In genomic region chr7:108569381-108570145, GRCh38 we compare ENCODE assay signal across 1 cellular context.
TF ChIP-seq lines count a peak whose summit lies in the region.

Gene DNAJB9 (plus strand): TSS chr7:108569874. CDS start chr7:108571727, 1,853 bp downstream.
Gene THAP5 (minus strand): TSS chr7:108569706. CDS start chr7:108569569, 137 bp downstream.

TF ChIP-seq in K562, 482 proteins besides CTCF, POLR2A, EP300 and RAD21 (continued from another document and continues in another):
- TF ChIP-seq REST (CRISPR knock-in tag; IDR thresholded peaks at IDR 0.05; ENCODE audit: low read depth) (0 out of 2 replicates have a peak, but pooled peaks have one; percentile 38), ZNF699 (CRISPR knock-in tag; IDR thresholded peaks at IDR 0.05; ENCODE audit: insufficient replicate concordance) (no peak), TRIM24 (IDR thresholded peaks at IDR 0.05) (peak; percentile 8 to 35; a peak in 1 of 4 replicates), ZNF347 (CRISPR knock-in tag; IDR thresholded peaks at IDR 0.05; ENCODE audit: low read depth) (no peak), YBX1 (IDR thresholded peaks at IDR 0.05) (no peak), BRD4 (IDR thresholded peaks at IDR 0.05) (peak; percentile 94), GTF2A2 (tag; IDR thresholded peaks at IDR 0.05) (0 out of 2 replicates have a peak, but pooled peaks have one; percentile 32), SRSF9 (IDR thresholded peaks at IDR 0.05; ENCODE audit: borderline replicate concordance, low read depth, low read length) (no peak), E2F6 (IDR thresholded peaks at IDR 0.05; ENCODE audit: borderline replicate concordance in 1 of 2, extremely low read depth in 1 of 2, insufficient read depth in 1 of 2, insufficient read length in 1 of 2, low read depth in 1 of 2, low read length in 1 of 2, poor library complexity in 1 of 2, severe bottlenecking in 1 of 2) (peak; percentile 92 to 97), SPI1 (IDR thresholded peaks at IDR 0.05; ENCODE audit: borderline replicate concordance, low read depth, low read length) (peak; percentile 81), ZNF444 (CRISPR knock-in tag; IDR thresholded peaks at IDR 0.05) (no peak), ZNF76 (CRISPR knock-in tag; IDR thresholded peaks at IDR 0.05; ENCODE audit: borderline replicate concordance) (no peak), ZC3H4 (CRISPR knock-in tag; IDR thresholded peaks at IDR 0.05; ENCODE audit: borderline replicate concordance) (no peak), CBFA2T2 (conservative IDR thresholded peaks at IDR 0.05) (peak; percentile 91), SMARCC2 (IDR thresholded peaks at IDR 0.05; ENCODE audit: low read depth) (0 out of 2 replicates have a peak, but pooled peaks have one; percentile 2), ZKSCAN8 (CRISPR knock-in tag; IDR thresholded peaks at IDR 0.05) (no peak), ILF3 (IDR thresholded peaks at IDR 0.05; ENCODE audit: borderline replicate concordance) (no peak), PHTF2 (CRISPR knock-in tag; IDR thresholded peaks at IDR 0.05) (no peak; the same call in 1 of the 2 replicates), RNF2 (IDR thresholded peaks at IDR 0.05) (peak; percentile 77; the same call in 1 of the 2 replicates), TEAD2 (tag; IDR thresholded peaks at IDR 0.05) (peak; percentile 35; the same call in 1 of the 2 replicates), ZBED1 (IDR thresholded peaks at IDR 0.05) (no peak), RBM39 (optimal IDR thresholded peaks at IDR 0.05; ENCODE audit: low read depth, low read length) (no peak), E2F4 (CRISPR knock-in tag; IDR thresholded peaks at IDR 0.05; ENCODE audit: low read depth) (no peak; the same call in none of the 2 replicates), SMARCE1 (IDR thresholded peaks at IDR 0.05) (no peak), ZNF764 (CRISPR knock-in tag; IDR thresholded peaks at IDR 0.05; ENCODE audit: low read depth) (0 out of 2 replicates have a peak, but pooled peaks have one; percentile 5), RBFOX2 (IDR thresholded peaks at IDR 0.05; ENCODE audit: low read depth, low read length) (peak; percentile 99), ZNF280B (CRISPR knock-in tag; IDR thresholded peaks at IDR 0.05) (peak; percentile 31; the same call in 1 of the 2 replicates), TCFL5 (CRISPR knock-in tag; conservative IDR thresholded peaks at IDR 0.05) (no peak), PRMT5 (CRISPR knock-in tag; IDR thresholded peaks at IDR 0.05) (no peak), MCM5 (IDR thresholded peaks at IDR 0.05; ENCODE audit: low read depth) (no peak), DEAF1 (CRISPR knock-in tag; IDR thresholded peaks at IDR 0.05) (no peak), ZNF518B (CRISPR knock-in tag; IDR thresholded peaks at IDR 0.05) (no peak), PURB (CRISPR knock-in tag; IDR thresholded peaks at IDR 0.05; ENCODE audit: low read depth) (no peak), RUNX1 (IDR thresholded peaks at IDR 0.05; ENCODE audit: low read depth) (peak; percentile 62; the same call in 1 of the 2 replicates), ESRRA (IDR thresholded peaks at IDR 0.05; ENCODE audit: borderline replicate concordance, low read depth) (peak; percentile 15; the same call in 1 of the 2 replicates), PKNOX1 (IDR thresholded peaks at IDR 0.05) (no peak; the same call in 1 of the 2 replicates), PHF8 (IDR thresholded peaks at IDR 0.05; ENCODE audit: borderline replicate concordance, low read length) (peak; percentile 99), RBM25 (IDR thresholded peaks at IDR 0.05; ENCODE audit: low read depth, low read length, severe bottlenecking) (no peak), MNT (conservative IDR thresholded peaks at IDR 0.05) (peak; percentile 100), KAT7 (CRISPR knock-in tag; IDR thresholded peaks at IDR 0.05; ENCODE audit: borderline replicate concordance) (peak; percentile 89; the same call in 1 of the 2 replicates), NR3C1 (CRISPR knock-in tag; IDR thresholded peaks at IDR 0.05) (no peak), SP2 (IDR thresholded peaks at IDR 0.05; ENCODE audit: extremely low read depth, low read depth, low read length, poor library complexity, severe bottlenecking) (no peak), MED1 (CRISPR knock-in tag; IDR thresholded peaks at IDR 0.05; ENCODE audit: borderline replicate concordance) (no peak), SP1 (CRISPR knock-in tag; IDR thresholded peaks at IDR 0.05) (peak; percentile 75; the same call in 1 of the 2 replicates), ZFP1 (CRISPR knock-in tag; IDR thresholded peaks at IDR 0.05) (no peak), NR2F6 (CRISPR knock-in tag; IDR thresholded peaks at IDR 0.05) (no peak), L3MBTL2 (IDR thresholded peaks at IDR 0.05) (peak; percentile 100), GTF2F1 (IDR thresholded peaks at IDR 0.05; ENCODE audit: low read depth, low read length) (peak; percentile 87), TFAP4 (CRISPR knock-in tag; IDR thresholded peaks at IDR 0.05; ENCODE audit: borderline replicate concordance) (peak; percentile 93), HCFC1 (IDR thresholded peaks at IDR 0.05; ENCODE audit: low read depth, low read length) (peak; percentile 58), ZKSCAN3 (CRISPR knock-in tag; IDR thresholded peaks at IDR 0.05) (no peak), MECOM (CRISPR knock-in tag; IDR thresholded peaks at IDR 0.05) (peak; percentile 58; the same call in 1 of the 2 replicates), KLF16 (IDR thresholded peaks at IDR 0.05) (no peak), ZNF584 (CRISPR knock-in tag; IDR thresholded peaks at IDR 0.05; ENCODE audit: low read depth) (no peak)
